In genomic region chr6:91523511-91523910, GRCh38 we compare ENCODE assay signal across 15 cellular contexts.
A peak's percentile ranks its signal among the peaks of the same experiment; 100 is the strongest.
DNase-seq lines count a peak whose midpoint lies in the region; ATAC-seq and TF ChIP-seq lines count a peak whose summit lies in the region.
"Had no signal": no experiment of that assay in that cellular context is flagged by ENCODE, and none has a peak within 500 bp of the region (broad histone marks: within the 10 kb centered on the region; RNA-seq: fewer than 3 reads in every experiment).

No MANE protein-coding gene starts in this region.

- H3K4me3 ChIP-seq in retinal pigment epithelial cell (ENCODE audit: low read length): no peak overlapping the region
- H3K4me3 ChIP-seq: BLaER1 treated with 17β-estradiol and CSF1 and Interleukin-3, amounts not matched to agents 10 nM and 100 nM; GM23338 had no signal

- no peak for ATAC-seq in HG03139 (IDR thresholded peaks at IDR 0.05; ENCODE audit: unreplicated experiment)
- ATAC-seq: CD8-positive, alpha-beta T cell; GM23338; HCT116 had no signal

- DNase-seq in HS-5 (ENCODE audit: low read depth) (peak; percentile 4), LHCN-M2 (ENCODE audit: low read depth) (peak; percentile 52), astrocyte of the hippocampus (ENCODE audit: low read depth, low spot score) (peak; percentile 22), retinal pigment epithelial cell (ENCODE audit: low read depth) (peak; percentile 10), OCI-M2 (lab: John Stamatoyannopoulos, UW; ENCODE audit: unreplicated experiment) (no peak), COR-L47 (lab: John Stamatoyannopoulos, UW) (no peak)
- DNase-seq: CD8-positive, alpha-beta T cell; DMS153; DMS79; GDM1; HFFc6 had no signal

- no peak for TF ChIP-seq CTCF in retinal pigment epithelial cell (conservative IDR thresholded peaks at IDR 0.05; ENCODE audit: low read depth, low read length)

Comparison
In these comparisons a context has a peak if more than half of its experiments do, and no peak if none do; other contexts are left out.
1. DNase-seq: peak in HS-5 (single experiment), LHCN-M2 (single experiment), astrocyte of the hippocampus (single experiment) and retinal pigment epithelial cell (single experiment); none in OCI-M2 (single experiment) and COR-L47 (single experiment).